In the genomic region with DNA sequence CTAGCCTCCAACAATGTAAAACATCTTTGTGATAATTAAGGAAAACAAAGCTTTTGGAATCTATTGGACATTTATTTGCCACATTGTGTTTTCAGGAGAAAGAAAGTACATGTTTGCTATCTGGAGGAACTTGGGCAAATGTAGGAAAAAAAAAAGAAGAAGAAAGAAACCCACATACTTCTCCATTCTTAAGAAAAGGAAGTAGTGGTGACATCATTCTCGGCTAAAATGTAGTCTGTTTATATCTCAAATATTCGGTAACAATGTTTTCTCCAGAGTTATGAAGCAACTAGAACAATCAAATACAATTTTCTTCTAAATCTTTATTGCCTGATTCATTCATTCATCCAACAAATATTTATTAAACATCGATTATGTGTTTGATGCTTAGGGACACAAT, we compare ENCODE assay signal across 10 cellular contexts. TPM values are rescaled to one million over a fixed set of nuclear protein-coding genes. Genes with fewer than 3 reads are reported as not detected.
DNase-seq lines count a peak whose midpoint lies in the region; ATAC-seq and TF ChIP-seq lines count a peak whose summit lies in the region.
"Had no signal": no experiment of that assay in that cellular context is flagged by ENCODE, and none has a peak within 500 bp of the region (broad histone marks: within the 10 kb centered on the region; RNA-seq: fewer than 3 reads in every experiment).

No MANE protein-coding gene starts in this region.

- CTCF ChIA-PET in activated CD4-positive, alpha-beta memory T cell treated with anti-CD3 and anti-CD28 coated beads, Interleukin-2, amount 10 ng/mL, durations not matched to agents 7 days and 5 days (lab: Charles Lee), result interaction anchor here (0.9 to 2.3 kb wide), 4 partner anchors 32 to 405 kb away, joined by 3 to 5 read pairs (median 4); no protein-coding TSS in a partner anchor

- H3K9me3 Mint-ChIP-seq in CD14-positive monocyte (no peaks in the 10 kb centered on the region), memory B cell (no peaks in the 10 kb centered on the region)
- no peaks in the 10 kb centered on the region for H3K9me3 Mint-ChIP-seq in activated CD4-positive, alpha-beta memory T cell treated with anti-CD3 and anti-CD28 coated beads, Interleukin-2, amount 10 ng/mL, durations not matched to agents 7 days and 5 days

- intact Hi-C loops in CD14-positive monocyte (cut with micrococcal nuclease), result loop anchor here in 1 of 2 donors (10.0 kb wide), 1 partner anchor 129 kb away; no protein-coding TSS in a partner anchor

- POLR2A ChIA-PET in activated CD4-positive, alpha-beta memory T cell treated with anti-CD3 and anti-CD28 coated beads, Interleukin-2, amount 10 ng/mL, durations not matched to agents 7 days and 5 days (lab: Charles Lee), result interaction anchor here (1.0 to 11.6 kb wide), 7 partner anchors 9 to 63 kb away, joined by 3 to 244 read pairs (median 4); no protein-coding TSS in a partner anchor

- peaks cover 7% of the 10 kb centered on the region in 2 donors for H3K36me3 Mint-ChIP-seq in CD14-positive monocyte
- H3K36me3 Mint-ChIP-seq in activated CD4-positive, alpha-beta memory T cell treated with anti-CD3 and anti-CD28 coated beads, Interleukin-2, amount 10 ng/mL, durations not matched to agents 7 days and 5 days (ENCODE audit: low read depth), result peaks cover 11% of the 10 kb centered on the region
- peaks cover 2% of the 10 kb centered on the region for H3K36me3 Mint-ChIP-seq in memory B cell

- DNase-seq in CD14-positive monocyte (ENCODE audit: low spot score), result no peak
- peak; percentile 69 for DNase-seq in KG1 (lab: John Stamatoyannopoulos, UW)
- no peak for DNase-seq in activated CD4-positive, alpha-beta memory T cell treated with anti-CD3 and anti-CD28 coated beads, Interleukin-2, amount 10 ng/mL, durations not matched to agents 7 days and 5 days
- peak in 1 of 2 donors; percentile 21 for DNase-seq in memory B cell (ENCODE audit: low spot score in 2 of 2)
- no peak for DNase-seq in SK-N-DZ (ENCODE audit: low spot score)
- DNase-seq in GM20000 (ENCODE audit: low spot score), result no peak
- DNase-seq in activated CD4-positive, CD25-positive, alpha-beta regulatory T cell (lab: John Stamatoyannopoulos, UW), result no peak
- DNase-seq: anterior cingulate cortex, uterus had no signal

- H3K4me1 Mint-ChIP-seq in CD14-positive monocyte (peaks cover 54% of the 10 kb centered on the region), memory B cell (peaks cover 29% of the 10 kb centered on the region)
- H3K4me1 Mint-ChIP-seq in activated CD4-positive, alpha-beta memory T cell treated with anti-CD3 and anti-CD28 coated beads, Interleukin-2, amount 10 ng/mL, durations not matched to agents 7 days and 5 days, result peaks cover 42% of the 10 kb centered on the region

- ATAC-seq in memory B cell (ENCODE audit: low read depth), result peak; percentile 31
- ATAC-seq in GM19463 (IDR thresholded peaks at IDR 0.05; ENCODE audit: unreplicated experiment), result no peak

- H3K4me3 Mint-ChIP-seq in CD14-positive monocyte (peak overlapping the region; percentile 63 to 87), memory B cell (peak overlapping the region; percentile 96)
- H3K4me3 Mint-ChIP-seq in activated CD4-positive, alpha-beta memory T cell treated with anti-CD3 and anti-CD28 coated beads, Interleukin-2, amount 10 ng/mL, durations not matched to agents 7 days and 5 days, result peak overlapping the region; percentile 82

- peak overlapping the region; percentile 90 to 99 (median 99) for H3K27ac Mint-ChIP-seq in CD14-positive monocyte
- peak overlapping the region; percentile 91 for H3K27ac Mint-ChIP-seq in activated CD4-positive, alpha-beta memory T cell treated with anti-CD3 and anti-CD28 coated beads, Interleukin-2, amount 10 ng/mL, durations not matched to agents 7 days and 5 days
- peak overlapping the region; percentile 98 for H3K27ac Mint-ChIP-seq in memory B cell

- H3K27me3 Mint-ChIP-seq in CD14-positive monocyte (ENCODE audit: low read depth in 3 of 3), result no peaks in the 10 kb centered on the region
- H3K27me3 Mint-ChIP-seq in activated CD4-positive, alpha-beta memory T cell treated with anti-CD3 and anti-CD28 coated beads, Interleukin-2, amount 10 ng/mL, durations not matched to agents 7 days and 5 days, result no peaks in the 10 kb centered on the region
- H3K27me3 Mint-ChIP-seq in memory B cell, result no peaks in the 10 kb centered on the region

- TF ChIP-seq CTCF in CD14-positive monocyte (IDR thresholded peaks at IDR 0.05) (no peak), GM20000 (IDR thresholded peaks at IDR 0.05; ENCODE audit: extremely low read depth, missing control alignments) (no peak)

RNA-seq across cellular contexts. Expression of gene TGFBR2, which starts 2.3 kb away (rescaled TPM):
- 10 to 100 TPM; 46.6 to 60.3 TPM for polyA plus RNA-seq in CD14-positive monocyte
- total RNA-seq in activated CD4-positive, alpha-beta memory T cell treated with anti-CD3 and anti-CD28 coated beads, Interleukin-2, amount 10 ng/mL, durations not matched to agents 7 days and 5 days, result 10 to 100 TPM; 60.1 to 60.8 TPM
- polyA plus RNA-seq in SK-N-DZ (2014; cell fraction: cytosol; rRNA removed), result 0.49 and 0.83 TPM in 2 replicates
- 0.53 and 1.6 TPM in 2 replicates for polyA plus RNA-seq in SK-N-DZ (2014; cell fraction: nucleus; rRNA removed)
